8 cellular contexts compared by ENCODE assay signal in genomic region chr5:127909078-127909477, GRCh38.
A peak's percentile ranks its signal among the peaks of the same experiment; 100 is the strongest.
DNase-seq lines count a peak whose midpoint lies in the region; ATAC-seq and TF ChIP-seq lines count a peak whose summit lies in the region.

No MANE protein-coding gene starts in this region.

- TF ChIP-seq POLR2A in thyroid gland (IDR thresholded peaks at IDR 0.05) (no peak), uterus (IDR thresholded peaks at IDR 0.05) (no peak)

- POLR2A ChIA-PET in SK-N-SH (lab: Yijun Ruan, JAX) = no interaction called here

- peak; percentile 78 for ATAC-seq in GM21423 (IDR thresholded peaks at IDR 0.05; ENCODE audit: unreplicated experiment)
- ATAC-seq in HG03558 (IDR thresholded peaks at IDR 0.05; ENCODE audit: extremely low read depth, unreplicated experiment) = peak; percentile 74

- CTCF ChIA-PET in SK-N-SH (lab: Yijun Ruan, JAX) = interaction anchor here (0.7 to 1.5 kb wide), 5 partner anchors 10 to 44 kb away, joined by 3 to 7 read pairs (median 4); no protein-coding TSS in a partner anchor

- no peaks in the 10 kb centered on the region for H3F3A ChIP-seq in SK-N-SH (replicated peaks; ENCODE audit: insufficient read depth)

- DNase-seq in NOMO-1 (lab: John Stamatoyannopoulos, UW; ENCODE audit: unreplicated experiment in 2 of 2) = peak; percentile 37 to 44
- DNase-seq in NOMO-1 treated with dmso at 0.1 percent for 144 hours (lab: John Stamatoyannopoulos, UW; ENCODE audit: unreplicated experiment) = no peak
- peak; percentile 13 for DNase-seq in SK-N-SH
- DNase-seq in germinal center (ENCODE audit: low spot score) = peak; percentile 19
- DNase-seq in thyroid gland = peak; percentile 6 to 8
- no peak for DNase-seq in uterus

- no peaks in the 10 kb centered on the region for H3K9me3 ChIP-seq in SK-N-SH
- no peaks in the 10 kb centered on the region for H3K9me3 ChIP-seq in thyroid gland
- no peaks in the 10 kb centered on the region for H3K9me3 ChIP-seq in uterus

- H3K4me1 ChIP-seq in SK-N-SH (ENCODE audit: control insufficient read depth in 1 of 2, insufficient read depth in 2 of 2, low read depth in 1 of 2, low read length in 1 of 2) (no peaks in the 10 kb centered on the region), thyroid gland (no peaks in the 10 kb centered on the region), uterus (no peaks in the 10 kb centered on the region)

- H3K4me2 ChIP-seq in SK-N-SH = no peak overlapping the region

- TF ChIP-seq CTCF in SK-N-SH (IDR thresholded peaks at IDR 0.05) = peak; percentile 57
- peak in 3 of 6 experiments; percentile 25 to 51 (median 29) for TF ChIP-seq CTCF in thyroid gland (IDR thresholded peaks at IDR 0.05)
- no peak for TF ChIP-seq CTCF in uterus (IDR thresholded peaks at IDR 0.05)

- TF ChIP-seq RAD21 in SK-N-SH (IDR thresholded peaks at IDR 0.05; ENCODE audit: low read length) = peak; percentile 51

- 18% methylated on average over 3 of the region's 3 CpGs for WGBS in SK-N-SH (ENCODE audit: low lambda C conversion rate)
- WGBS in thyroid gland, 2 donors = 38 to 42% methylated on average over 3 of the region's 3 CpGs

- H3K27me3 ChIP-seq in SK-N-SH (ENCODE audit: insufficient read depth) = no peaks in the 10 kb centered on the region
- H3K27me3 ChIP-seq in thyroid gland = no peaks in the 10 kb centered on the region
- no peaks in the 10 kb centered on the region for H3K27me3 ChIP-seq in uterus

- no peaks in the 10 kb centered on the region for H4K20me1 ChIP-seq in SK-N-SH (ENCODE audit: insufficient read depth)

- TF ChIP-seq EP300 in SK-N-SH (IDR thresholded peaks at IDR 0.05; ENCODE audit: borderline replicate concordance in 1 of 2, low read depth in 1 of 2, low read length in 1 of 2) = no peak

- no peaks in the 10 kb centered on the region for H3K36me3 ChIP-seq in SK-N-SH (replicated peaks in 1 of 2; ENCODE audit: control insufficient read depth in 1 of 2, insufficient read depth in 2 of 2, low read length in 1 of 2)
- no peaks in the 10 kb centered on the region for H3K36me3 ChIP-seq in thyroid gland
- H3K36me3 ChIP-seq in uterus = no peaks in the 10 kb centered on the region

- intact Hi-C loops in thyroid gland (cut with DNase I) = no loop called here
- intact Hi-C loops in uterus (cut with DNase I; ENCODE audit: low total_unique reads) = no loop called here

- no peak overlapping the region for H3K9ac ChIP-seq in SK-N-SH

- H3K27ac ChIP-seq in SK-N-SH (ENCODE audit: low read depth in 2 of 2, low read length in 1 of 2) = no peak overlapping the region
- no peak overlapping the region for H3K27ac ChIP-seq in thyroid gland
- H3K27ac ChIP-seq in uterus = no peak overlapping the region

- no peak overlapping the region for H3K4me3 ChIP-seq in SK-N-SH (ENCODE audit: low read depth in 2 of 2, low read length in 1 of 2)
- no peak overlapping the region for H3K4me3 ChIP-seq in thyroid gland (replicated peaks in 1 of 3)
- H3K4me3 ChIP-seq in uterus = no peak overlapping the region

- no peaks in the 10 kb centered on the region for H3K79me2 ChIP-seq in SK-N-SH (ENCODE audit: insufficient read depth)

- no peak overlapping the region for H2AFZ ChIP-seq in SK-N-SH (ENCODE audit: low read depth)

- H3K9me2 ChIP-seq in SK-N-SH = no peaks in the 10 kb centered on the region

TF ChIP-seq in SK-N-SH, 30 proteins besides CTCF, POLR2A, EP300 and RAD21:
- TF ChIP-seq RCOR1 (IDR thresholded peaks at IDR 0.05; ENCODE audit: low read length) (no peak), SMC3 (IDR thresholded peaks at IDR 0.05; ENCODE audit: low read depth, low read length) (peak; percentile 50)

Comparison
In these comparisons a context has a peak if more than half of its experiments do, and no peak if none do; other contexts are left out.
1. DNase-seq: peak in NOMO-1 (2 of 2), SK-N-SH (single experiment), germinal center (single experiment) and thyroid gland (2 of 2); none in NOMO-1 treated with dmso at 0.1 percent for 144 hours (single experiment) and uterus (0 of 2).